Comparison of ENCODE assay signal across 9 cellular contexts in the genomic region with DNA sequence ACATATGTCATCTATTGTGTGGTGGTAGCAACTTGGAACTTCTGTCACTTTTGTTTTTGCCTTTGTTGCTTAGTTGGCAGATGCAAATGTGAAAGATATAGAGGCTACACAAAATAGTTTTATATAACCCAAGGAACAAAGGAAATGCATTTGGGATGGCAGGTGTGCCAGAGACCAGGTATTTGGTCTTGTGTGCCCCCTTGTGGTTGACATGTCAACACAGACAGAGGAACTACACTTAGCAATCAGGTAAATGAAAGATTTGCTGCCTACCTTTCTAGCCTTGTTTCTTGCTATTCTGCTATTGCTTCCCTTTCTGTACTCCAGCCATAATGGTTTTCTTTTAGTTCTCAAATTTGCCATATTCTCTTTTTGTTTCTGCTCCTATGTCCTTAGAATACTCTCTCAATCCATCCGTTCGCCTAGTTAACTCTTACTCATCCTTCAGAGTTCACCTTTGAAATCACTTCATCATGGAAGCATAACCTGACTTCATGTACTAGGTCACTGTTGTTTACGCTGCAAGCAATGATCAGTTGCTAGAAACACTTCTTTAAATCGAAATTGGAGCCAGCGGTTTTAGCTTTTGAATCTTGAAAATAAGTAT.
DNase-seq lines count a peak whose midpoint lies in the region; TF ChIP-seq lines count a peak whose summit lies in the region.
"Had no signal": no experiment of that assay in that cellular context is flagged by ENCODE, and none has a peak within 500 bp of the region (broad histone marks: within the 10 kb centered on the region; RNA-seq: fewer than 3 reads in every experiment).

No MANE protein-coding gene starts in this region.

- H3K9me3 ChIP-seq in OCI-LY1 (ENCODE audit: low read length) = 0 out of 2 replicates have a peak, but pooled peaks cover 2% of the 10 kb centered on the region

- CTCF ChIA-PET in HEK293T (lab: Yijun Ruan, JAX) = interaction anchor here (0.6 to 1.0 kb wide), 2 partner anchors 8 to 362 kb away, joined by 3 read pairs; no protein-coding TSS in a partner anchor

- no peak overlapping the region for H3K27ac Mint-ChIP-seq in type B pancreatic cell
- no peak overlapping the region for H3K27ac Mint-ChIP-seq in activated T-helper 1 cell treated with anti-CD3 and anti-CD28 coated beads, Interleukin-12 subunit alpha, Interleukin-12 subunit beta, Interleukin-2, Interleukin-4 antibody, amounts not matched to agents 30 ng/mL and 10 ng/mL and 1 ng/mL, durations not matched to agents 14 hours and 24 hours and 36 hours
- H3K27ac Mint-ChIP-seq: T-cell had no signal

- H3K4me1 Mint-ChIP-seq in type B pancreatic cell (ENCODE audit: unreplicated experiment) = no peaks in the 10 kb centered on the region
- H3K4me1 Mint-ChIP-seq in activated T-helper 1 cell treated with anti-CD3 and anti-CD28 coated beads, Interleukin-12 subunit alpha, Interleukin-12 subunit beta, Interleukin-2, Interleukin-4 antibody, amounts not matched to agents 30 ng/mL and 10 ng/mL and 1 ng/mL, durations not matched to agents 14 hours and 24 hours and 36 hours (ENCODE audit: low read depth) = no peaks in the 10 kb centered on the region
- H3K4me1 Mint-ChIP-seq: T-cell had no signal

- no peaks in the 10 kb centered on the region for H3K9me3 Mint-ChIP-seq in type B pancreatic cell
- H3K9me3 Mint-ChIP-seq in activated T-helper 1 cell treated with anti-CD3 and anti-CD28 coated beads, Interleukin-12 subunit alpha, Interleukin-12 subunit beta, Interleukin-2, Interleukin-4 antibody, amounts not matched to agents 30 ng/mL and 10 ng/mL and 1 ng/mL, durations not matched to agents 14 hours and 24 hours and 36 hours = peaks cover 14% of the 10 kb centered on the region

- no peak overlapping the region for H3K27ac ChIP-seq in OCI-LY1 (ENCODE audit: low read depth, low read length, poor library complexity, severe bottlenecking)

- H3K4me1 ChIP-seq in OCI-LY1 (ENCODE audit: insufficient read depth, low read length, severe bottlenecking) = no peaks in the 10 kb centered on the region

- no peaks in the 10 kb centered on the region for H3K79me2 ChIP-seq in OCI-LY1 (ENCODE audit: insufficient read depth, low read length)

- H3K4me3 ChIP-seq in GM12865 (ENCODE audit: low read depth, low read length) (no peak overlapping the region), OCI-LY1 (ENCODE audit: low read depth, low read length, poor library complexity, severe bottlenecking) (no peak overlapping the region), foreskin fibroblast (ENCODE audit: low read depth in 1 of 2, low read length in 2 of 2) (no peak overlapping the region), lower leg skin (ENCODE audit: low read depth, poor library complexity, severe bottlenecking) (no peak overlapping the region)

- POLR2A ChIA-PET in HEK293T (lab: Yijun Ruan, JAX) = no interaction called here

- no peak overlapping the region for H3K4me3 Mint-ChIP-seq in type B pancreatic cell
- no peak overlapping the region for H3K4me3 Mint-ChIP-seq in activated T-helper 1 cell treated with anti-CD3 and anti-CD28 coated beads, Interleukin-12 subunit alpha, Interleukin-12 subunit beta, Interleukin-2, Interleukin-4 antibody, amounts not matched to agents 30 ng/mL and 10 ng/mL and 1 ng/mL, durations not matched to agents 14 hours and 24 hours and 36 hours
- H3K4me3 Mint-ChIP-seq: T-cell had no signal

- H3K36me3 ChIP-seq in OCI-LY1 (ENCODE audit: insufficient read depth, low read length) = no peaks in the 10 kb centered on the region

- no peaks in the 10 kb centered on the region for H3K36me3 Mint-ChIP-seq in type B pancreatic cell
- no peaks in the 10 kb centered on the region for H3K36me3 Mint-ChIP-seq in activated T-helper 1 cell treated with anti-CD3 and anti-CD28 coated beads, Interleukin-12 subunit alpha, Interleukin-12 subunit beta, Interleukin-2, Interleukin-4 antibody, amounts not matched to agents 30 ng/mL and 10 ng/mL and 1 ng/mL, durations not matched to agents 14 hours and 24 hours and 36 hours (ENCODE audit: low read depth)
- H3K36me3 Mint-ChIP-seq: T-cell had no signal

- WGBS in lower leg skin, 2 donors = 70 to 84% methylated on average over 5 of the region's 5 CpGs

- intact Hi-C loops in lower leg skin (cut with DNase I; ENCODE audit: low total_unique reads) = no loop called here
- intact Hi-C loops in activated T-helper 1 cell treated with anti-CD3 and anti-CD28 coated beads, Interleukin-12 subunit alpha, Interleukin-12 subunit beta, Interleukin-2, Interleukin-4 antibody, amounts not matched to agents 30 ng/mL and 10 ng/mL and 1 ng/mL, durations not matched to agents 14 hours and 24 hours and 36 hours (cut with micrococcal nuclease) = loop anchor here (10.0 kb wide), 1 partner anchor 63 kb away; no protein-coding TSS in a partner anchor

- no peak overlapping the region for H2AFZ ChIP-seq in OCI-LY1 (ENCODE audit: low read length)

- no peaks in the 10 kb centered on the region for H3F3A ChIP-seq in OCI-LY1 (ENCODE audit: insufficient read depth, low read length)

- peak; percentile 57 for TF ChIP-seq CTCF in GM12865 (IDR thresholded peaks at IDR 0.05; ENCODE audit: insufficient read depth, low read depth, low read length, missing control alignments)
- peak; percentile 74 for TF ChIP-seq CTCF in OCI-LY1 (IDR thresholded peaks at IDR 0.05; ENCODE audit: low read length)
- TF ChIP-seq CTCF in foreskin fibroblast (IDR thresholded peaks at IDR 0.05; ENCODE audit: low read depth, low read length) = peak; percentile 64
- TF ChIP-seq CTCF in type B pancreatic cell (conservative IDR thresholded peaks at IDR 0.05) = peak; percentile 68
- no peak for TF ChIP-seq CTCF in lower leg skin (IDR thresholded peaks at IDR 0.05)

- no peaks in the 10 kb centered on the region for H3K27me3 ChIP-seq in OCI-LY1 (ENCODE audit: insufficient read depth, low read length)

- TF ChIP-seq POLR2A in lower leg skin (IDR thresholded peaks at IDR 0.05) = no peak

- H4K20me1 ChIP-seq in OCI-LY1 (ENCODE audit: insufficient read depth, low read length) = no peaks in the 10 kb centered on the region

- DNase-seq in GM12865 (ENCODE audit: low read depth) (peak; percentile 48), HEK293T (ENCODE audit: extremely low spot score) (peak; percentile 23), foreskin fibroblast (peak in 1 of 2 donors; percentile 59), type B pancreatic cell (ENCODE audit: extremely low spot score, unreplicated experiment) (no peak), lower leg skin (ENCODE audit: low spot score in 2 of 2) (no peak), HuH-7.5 (ENCODE audit: low spot score) (no peak)
- DNase-seq in activated T-helper 1 cell treated with anti-CD3 and anti-CD28 coated beads, Interleukin-12 subunit alpha, Interleukin-12 subunit beta, Interleukin-2, Interleukin-4 antibody, amounts not matched to agents 30 ng/mL and 10 ng/mL and 1 ng/mL, durations not matched to agents 14 hours and 24 hours and 36 hours (ENCODE audit: low spot score) = no peak

- H3K9ac ChIP-seq in OCI-LY1 (ENCODE audit: low read length) = no peak overlapping the region

- no peak overlapping the region for H3K4me2 ChIP-seq in OCI-LY1 (ENCODE audit: low read length)

- H3K9me2 ChIP-seq in OCI-LY1 (ENCODE audit: low read depth, low read length) = no peaks in the 10 kb centered on the region

- H3K27me3 Mint-ChIP-seq in type B pancreatic cell = no peaks in the 10 kb centered on the region
- no peaks in the 10 kb centered on the region for H3K27me3 Mint-ChIP-seq in activated T-helper 1 cell treated with anti-CD3 and anti-CD28 coated beads, Interleukin-12 subunit alpha, Interleukin-12 subunit beta, Interleukin-2, Interleukin-4 antibody, amounts not matched to agents 30 ng/mL and 10 ng/mL and 1 ng/mL, durations not matched to agents 14 hours and 24 hours and 36 hours (ENCODE audit: insufficient read depth)

TF ChIP-seq in HEK293T, 16 proteins besides CTCF, POLR2A, EP300 and RAD21:
- TF ChIP-seq ZNF384 (IDR thresholded peaks at IDR 0.05) (no peak), FOXM1 (IDR thresholded peaks at IDR 0.05; ENCODE audit: borderline replicate concordance) (no peak), FOXK2 (IDR thresholded peaks at IDR 0.05) (no peak), NFRKB (IDR thresholded peaks at IDR 0.05) (no peak), ARNT (IDR thresholded peaks at IDR 0.05) (no peak), HDGF (IDR thresholded peaks at IDR 0.05; ENCODE audit: borderline replicate concordance) (no peak), SP1 (IDR thresholded peaks at IDR 0.05) (no peak), CTBP1 (IDR thresholded peaks at IDR 0.05; ENCODE audit: borderline replicate concordance) (no peak), LEF1 (IDR thresholded peaks at IDR 0.05; ENCODE audit: borderline replicate concordance) (no peak)
- TF ChIP-seq, protein P1, sequence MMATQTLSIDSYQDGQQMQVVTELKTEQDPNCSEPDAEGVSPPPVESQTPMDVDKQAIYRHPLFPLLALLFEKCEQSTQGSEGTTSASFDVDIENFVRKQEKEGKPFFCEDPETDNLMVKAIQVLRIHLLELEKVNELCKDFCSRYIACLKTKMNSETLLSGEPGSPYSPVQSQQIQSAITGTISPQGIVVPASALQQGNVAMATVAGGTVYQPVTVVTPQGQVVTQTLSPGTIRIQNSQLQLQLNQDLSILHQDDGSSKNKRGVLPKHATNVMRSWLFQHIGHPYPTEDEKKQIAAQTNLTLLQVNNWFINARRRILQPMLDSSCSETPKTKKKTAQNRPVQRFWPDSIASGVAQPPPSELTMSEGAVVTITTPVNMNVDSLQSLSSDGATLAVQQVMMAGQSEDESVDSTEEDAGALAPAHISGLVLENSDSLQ (IDR thresholded peaks at IDR 0.05) = no peak

Comparison
In these comparisons a context has a peak if more than half of its experiments do, and no peak if none do; other contexts are left out.
1. DNase-seq: peak in GM12865 (single experiment) and HEK293T (single experiment); none in type B pancreatic cell (single experiment), lower leg skin (0 of 2), activated T-helper 1 cell treated with anti-CD3 and anti-CD28 coated beads, Interleukin-12 subunit alpha, Interleukin-12 subunit beta, Interleukin-2, Interleukin-4 antibody, amounts not matched to agents 30 ng/mL and 10 ng/mL and 1 ng/mL, durations not matched to agents 14 hours and 24 hours and 36 hours (single experiment) and HuH-7.5 (single experiment).
2. CTCF ChIP-seq: peak in GM12865 (single experiment), OCI-LY1 (single experiment), foreskin fibroblast (single experiment) and type B pancreatic cell (single experiment); none in lower leg skin (0 of 3).